In genomic region chr11:32395127-32395526, GRCh38 we compare ENCODE assay signal across 37 cellular contexts. TPM values are rescaled to one million over a fixed set of nuclear protein-coding genes. Genes with fewer than 3 reads are reported as not detected.
"Had no signal": no experiment of that assay in that cellular context is flagged by ENCODE, and none has a peak within 500 bp of the region (broad histone marks: within the 10 kb centered on the region; RNA-seq: fewer than 3 reads in every experiment).

No MANE protein-coding gene starts in this region.

- H3K4me3 Mint-ChIP-seq: activated B cell treated with CpG ODN at 0.5 μM for 24 hours; activated CD4-positive, alpha-beta memory T cell treated with anti-CD3 and anti-CD28 coated beads, Interleukin-2, amount 10 ng/mL, durations not matched to agents 7 days and 5 days; activated naive CD8-positive, alpha-beta T cell treated with anti-CD3 and anti-CD28 coated beads for 36 hours; activated T-cell treated with anti-CD3 and anti-CD28 coated beads, Interleukin-2, amount 50 U/mL, for 72 hours; activated T-helper 17 cell treated with anti-CD3 and anti-CD28 coated beads, Interleukin-2, amount 50 U/mL, for 72 hours had no signal

- H3K9me3 Mint-ChIP-seq: activated B cell treated with CpG ODN at 0.5 μM for 24 hours; activated CD4-positive, alpha-beta memory T cell treated with anti-CD3 and anti-CD28 coated beads, Interleukin-2, amount 10 ng/mL, durations not matched to agents 7 days and 5 days; activated naive CD8-positive, alpha-beta T cell treated with anti-CD3 and anti-CD28 coated beads for 36 hours; activated T-cell treated with anti-CD3 and anti-CD28 coated beads, Interleukin-2, amount 50 U/mL, for 72 hours; activated T-helper 17 cell treated with anti-CD3 and anti-CD28 coated beads, Interleukin-2, amount 50 U/mL, for 72 hours had no signal

- H3K36me3 Mint-ChIP-seq: activated naive CD8-positive, alpha-beta T cell treated with anti-CD3 and anti-CD28 coated beads for 36 hours had no signal

- H3K27ac ChIP-seq: brain microvascular endothelial cell, Peyer's patch, RWPE1, VCaP had no signal

- H3K4me3 ChIP-seq: Peyer's patch had no signal

- H3K27ac Mint-ChIP-seq: activated B cell treated with CpG ODN at 0.5 μM for 24 hours; activated CD4-positive, alpha-beta memory T cell treated with anti-CD3 and anti-CD28 coated beads, Interleukin-2, amount 10 ng/mL, durations not matched to agents 7 days and 5 days; activated naive CD8-positive, alpha-beta T cell treated with anti-CD3 and anti-CD28 coated beads for 36 hours; activated T-cell treated with anti-CD3 and anti-CD28 coated beads, Interleukin-2, amount 50 U/mL, for 72 hours; activated T-helper 17 cell treated with anti-CD3 and anti-CD28 coated beads, Interleukin-2, amount 50 U/mL, for 72 hours had no signal

- H3K4me1 ChIP-seq: Peyer's patch had no signal

- H3K36me3 ChIP-seq: brain microvascular endothelial cell, Peyer's patch had no signal

- H3K27me3 ChIP-seq: brain microvascular endothelial cell, Peyer's patch had no signal

- H3K4me1 Mint-ChIP-seq: activated CD4-positive, alpha-beta memory T cell treated with anti-CD3 and anti-CD28 coated beads, Interleukin-2, amount 10 ng/mL, durations not matched to agents 7 days and 5 days; activated naive CD8-positive, alpha-beta T cell treated with anti-CD3 and anti-CD28 coated beads for 36 hours; activated T-helper 17 cell treated with anti-CD3 and anti-CD28 coated beads, Interleukin-2, amount 50 U/mL, for 72 hours had no signal

- DNase-seq: activated B cell treated with CpG ODN at 0.5 μM for 24 hours; activated CD4-positive, alpha-beta memory T cell treated with anti-CD3 and anti-CD28 coated beads, Interleukin-2, amount 10 ng/mL, durations not matched to agents 7 days and 5 days; activated CD4-positive, alpha-beta T cell treated with anti-CD3 and anti-CD28 coated beads for 1 hour; activated CD4-positive, alpha-beta T cell treated with anti-CD3 and anti-CD28 coated beads for 48 hours; activated effector memory CD4-positive, alpha-beta T cell treated with anti-CD3 and anti-CD28 coated beads, Interleukin-2, amount 50 U/mL, for 16 hours; activated naive CD4-positive, alpha-beta T cell; activated naive CD4-positive, alpha-beta T cell treated with anti-CD3 and anti-CD28 coated beads, Interleukin-2, amount 50 U/mL, for 16 hours; activated naive CD8-positive, alpha-beta T cell treated with anti-CD3 and anti-CD28 coated beads for 36 hours; activated T-cell treated with anti-CD3 and anti-CD28 coated beads, Interleukin-2, amount 50 U/mL, for 1 hour; activated T-cell treated with anti-CD3 and anti-CD28 coated beads, Interleukin-2, amount 50 U/mL, for 72 hours; amniotic stem cell; aorta; brain microvascular endothelial cell; central memory CD4-positive, alpha-beta T cell; KG1; NCI-H1105; NCI-H1417 treated with DMSO at 0.1 percent for 48 hours; NCI-H187 treated with DMSO at 0.1 percent for 48 hours; NCI-H2081 treated with DMSO at 0.1 percent for 48 hours; NCI-H226; NCI-H446 treated with DMSO at 0.1 percent for 48 hours; NCI-H524; NCI-H69; NCI-H82; NK-92 treated with Interleukin-12 subunit alpha and Interleukin-12 subunit beta, amount 100 ng/mL, for 24 hours; PC-3; Peyer's patch; SIG-M5; SW 1271; T-helper 1 cell; T-helper 2 cell; T-helper 9 cell had no signal

- ATAC-seq: activated T-cell treated with anti-CD3 and anti-CD28 coated beads, Interleukin-2, amount 50 U/mL, for 72 hours; activated T-helper 17 cell treated with anti-CD3 and anti-CD28 coated beads, Interleukin-2, amount 50 U/mL, for 72 hours; PC-3; Right ventricle myocardium inferior had no signal

- H3K27me3 Mint-ChIP-seq: activated naive CD8-positive, alpha-beta T cell treated with anti-CD3 and anti-CD28 coated beads for 36 hours; activated T-helper 17 cell treated with anti-CD3 and anti-CD28 coated beads, Interleukin-2, amount 50 U/mL, for 72 hours had no signal

- H3K9me3 ChIP-seq: Peyer's patch had no signal

RNA-seq across cellular contexts. Expression of gene WT1, which starts 40.2 kb away (rescaled TPM):
- total RNA-seq: activated B cell treated with CpG ODN at 0.5 μM for 24 hours; activated CD4-positive, alpha-beta memory T cell treated with anti-CD3 and anti-CD28 coated beads, Interleukin-2, amount 10 ng/mL, durations not matched to agents 7 days and 5 days; activated CD8-positive, alpha-beta memory T cell treated with anti-CD3 and anti-CD28 coated beads for 36 hours; activated naive CD8-positive, alpha-beta T cell treated with anti-CD3 and anti-CD28 coated beads for 36 hours; activated T-cell treated with anti-CD3 and anti-CD28 coated beads, Interleukin-2, amount 50 U/mL, for 72 hours; activated T-helper 17 cell treated with anti-CD3 and anti-CD28 coated beads, Interleukin-2, amount 50 U/mL, for 72 hours; Peyer's patch had no signal
